16 cellular contexts compared by ENCODE assay signal in the genomic region with DNA sequence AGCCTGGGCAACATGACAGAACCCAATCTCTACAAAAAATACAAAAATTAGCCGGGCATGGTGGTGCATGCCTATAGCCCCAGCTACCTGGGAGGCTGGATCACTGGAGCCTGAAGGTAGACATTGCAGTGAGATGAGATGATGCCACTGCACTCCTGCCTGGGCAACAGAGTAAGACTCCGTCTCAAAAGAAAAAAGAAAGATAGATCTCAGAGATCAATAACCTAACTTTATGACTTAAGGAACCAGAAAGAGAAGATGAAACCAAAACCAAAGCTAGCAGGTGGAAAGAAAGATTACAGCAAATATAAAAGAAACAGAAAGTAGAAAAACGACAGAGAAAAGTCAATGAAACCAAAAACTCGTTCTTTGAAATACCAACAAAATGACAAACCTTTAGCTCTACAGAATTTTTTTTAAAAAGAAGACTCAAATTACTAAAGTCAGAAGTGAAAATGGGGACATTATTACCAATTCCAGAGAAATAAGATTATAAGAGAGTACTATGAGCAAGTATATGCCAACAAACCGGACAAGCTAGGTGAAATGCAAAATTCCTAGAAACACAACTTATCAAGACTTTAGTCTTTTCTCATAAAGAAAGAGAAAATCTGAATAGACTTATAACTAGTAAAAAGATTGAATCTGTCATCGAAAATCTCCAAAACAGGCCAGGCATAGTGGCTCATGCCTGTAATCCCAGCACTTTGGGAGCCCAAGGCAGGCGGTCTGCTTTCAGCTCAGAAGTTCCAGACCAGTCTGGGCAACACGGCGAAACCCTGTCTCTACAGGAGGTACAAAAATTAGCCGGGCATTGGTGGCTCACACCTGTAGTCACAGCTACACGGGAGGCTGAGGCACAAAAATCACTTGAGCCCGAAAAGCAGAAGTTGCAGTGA. TPM values are rescaled to one million over a fixed set of nuclear protein-coding genes. Genes with fewer than 3 reads are reported as not detected.
DNase-seq lines count a peak whose midpoint lies in the region; ATAC-seq, FAIRE-seq and TF ChIP-seq lines count a peak whose summit lies in the region.
"Had no signal": no experiment of that assay in that cellular context is flagged by ENCODE, and none has a peak within 500 bp of the region (broad histone marks: within the 10 kb centered on the region; RNA-seq: fewer than 3 reads in every experiment).

No MANE protein-coding gene starts in this region.

- H3K9ac ChIP-seq in GM23248, result no peak overlapping the region

- intact Hi-C loops in CD8-positive, alpha-beta T cell (cut with DNase I, micrococcal nuclease), result no loop called here
- intact Hi-C loops in activated CD8-positive, alpha-beta T cell treated with anti-CD3 and anti-CD28 coated beads for 36 hours (cut with micrococcal nuclease), result no loop called here

- no peaks in the 10 kb centered on the region for H3K27me3 Mint-ChIP-seq in CD8-positive, alpha-beta T cell (ENCODE audit: low read depth)
- no peaks in the 10 kb centered on the region for H3K27me3 Mint-ChIP-seq in activated CD8-positive, alpha-beta T cell treated with anti-CD3 and anti-CD28 coated beads for 36 hours
- no peaks in the 10 kb centered on the region for H3K27me3 Mint-ChIP-seq in naive thymus-derived CD8-positive, alpha-beta T cell
- H3K27me3 Mint-ChIP-seq: B cell; effector memory CD8-positive, alpha-beta T cell had no signal

- no peak for DNase-seq in CD8-positive, alpha-beta T cell
- no peak for DNase-seq in GM18507 (ENCODE audit: extremely low spot score, insufficient read length, low read depth)
- no peak for DNase-seq in activated CD8-positive, alpha-beta T cell treated with anti-CD3 and anti-CD28 coated beads for 36 hours
- no peak for DNase-seq in naive thymus-derived CD8-positive, alpha-beta T cell
- DNase-seq in NCI-H128 (lab: John Stamatoyannopoulos, UW; ENCODE audit: unreplicated experiment), result no peak
- DNase-seq in GM23248, result no peak
- DNase-seq in Ammon's horn (ENCODE audit: low spot score), result no peak
- DNase-seq: central memory CD4-positive, alpha-beta T cell; effector memory CD8-positive, alpha-beta T cell; NCI-H187 treated with DMSO at 0.1 percent for 48 hours; NCI-H524; spleen; substantia nigra; T1000 had no signal

- H3K79me2 ChIP-seq in GM23248 (ENCODE audit: insufficient read depth), result peaks cover 98% of the 10 kb centered on the region

- no peaks in the 10 kb centered on the region for H3K9me3 ChIP-seq in CD8-positive, alpha-beta T cell (ENCODE audit: low read length)
- no peaks in the 10 kb centered on the region for H3K9me3 ChIP-seq in GM23248 (ENCODE audit: low read depth)
- H3K9me3 ChIP-seq: SJSA1 had no signal

- H4K20me1 ChIP-seq in GM23248 (ENCODE audit: insufficient read depth), result peaks cover 4% of the 10 kb centered on the region; the same call in 1 of the 2 replicates

- in situ Hi-C loops in GM23248 (cut with MboI), result no loop called here

- H3K4me3 Mint-ChIP-seq in CD8-positive, alpha-beta T cell, result no peak overlapping the region
- peak overlapping the region; percentile 54 for H3K4me3 Mint-ChIP-seq in activated CD8-positive, alpha-beta T cell treated with anti-CD3 and anti-CD28 coated beads for 36 hours
- peak overlapping the region in 7 of 10 donors; percentile 0 to 34 (median 19) for H3K4me3 Mint-ChIP-seq in naive thymus-derived CD8-positive, alpha-beta T cell

- CTCF ChIA-PET in CD8-positive, alpha-beta T cell (lab: Charles Lee), result interaction anchor here (1.2 kb wide), 1 partner anchor 58 kb away, joined by 3 read pairs; no protein-coding TSS in a partner anchor
- CTCF ChIA-PET in activated CD8-positive, alpha-beta T cell treated with anti-CD3 and anti-CD28 coated beads for 36 hours (lab: Charles Lee), result interaction anchor here (0.9 to 2.6 kb wide), 5 partner anchors 16 to 136 kb away, joined by 3 to 12 read pairs (median 6); a partner anchor contains a TSS

- peaks cover 53% of the 10 kb centered on the region for H3K4me1 Mint-ChIP-seq in CD8-positive, alpha-beta T cell (ENCODE audit: low read depth)
- peaks cover 58% of the 10 kb centered on the region for H3K4me1 Mint-ChIP-seq in activated CD8-positive, alpha-beta T cell treated with anti-CD3 and anti-CD28 coated beads for 36 hours (ENCODE audit: low read depth)
- H3K4me1 Mint-ChIP-seq in naive thymus-derived CD8-positive, alpha-beta T cell, result peaks cover 29 to 56% (median 49%) of the 10 kb centered on the region in 4 donors

- H3K9me2 ChIP-seq in GM23248 (ENCODE audit: insufficient read depth), result no peaks in the 10 kb centered on the region

- no peak overlapping the region for H2AFZ ChIP-seq in GM23248

- no peak overlapping the region for H3K4me3 ChIP-seq in CD8-positive, alpha-beta T cell (ENCODE audit: low read depth, low read length)
- H3K4me3 ChIP-seq in GM23248, result no peak overlapping the region
- H3K4me3 ChIP-seq: SJSA1, spleen had no signal

- FAIRE-seq in GM18507 (lab: Jason Lieb, UNC), result peak; percentile 71

- peaks cover 6% of the 10 kb centered on the region for H3K9me3 Mint-ChIP-seq in CD8-positive, alpha-beta T cell
- H3K9me3 Mint-ChIP-seq in activated CD8-positive, alpha-beta T cell treated with anti-CD3 and anti-CD28 coated beads for 36 hours, result peaks cover 3% of the 10 kb centered on the region
- H3K9me3 Mint-ChIP-seq in naive thymus-derived CD8-positive, alpha-beta T cell, result peaks cover 0 to 4% (median 0%) of the 10 kb centered on the region in 9 donors
- H3K9me3 Mint-ChIP-seq: effector memory CD8-positive, alpha-beta T cell had no signal

- POLR2A ChIA-PET in CD8-positive, alpha-beta T cell (lab: Charles Lee), result interaction anchor here (0.7 to 1.7 kb wide), 2 partner anchors 11 to 115 kb away, joined by 4 read pairs; no protein-coding TSS in a partner anchor
- POLR2A ChIA-PET in activated CD8-positive, alpha-beta T cell treated with anti-CD3 and anti-CD28 coated beads for 36 hours (lab: Charles Lee), result interaction anchor here (0.6 to 2.2 kb wide), 6 partner anchors 17 to 107 kb away, joined by 3 to 10 read pairs (median 4); a partner anchor contains a TSS
- POLR2A ChIA-PET in naive thymus-derived CD8-positive, alpha-beta T cell (lab: Charles Lee), result no interaction called here

- H3K4me1 ChIP-seq in CD8-positive, alpha-beta T cell (ENCODE audit: insufficient read depth, low read length), result peaks cover 21% of the 10 kb centered on the region
- peaks cover 17% of the 10 kb centered on the region for H3K4me1 ChIP-seq in GM23248 (ENCODE audit: insufficient read depth)
- H3K4me1 ChIP-seq: SJSA1 had no signal

- no peak overlapping the region for H3K4me2 ChIP-seq in GM23248 (ENCODE audit: unreplicated experiment)

- no peak for TF ChIP-seq CTCF in CD8-positive, alpha-beta T cell (IDR thresholded peaks at IDR 0.05)
- TF ChIP-seq CTCF in activated CD8-positive, alpha-beta T cell treated with anti-CD3 and anti-CD28 coated beads for 36 hours (IDR thresholded peaks at IDR 0.05), result no peak

- H3K36me3 Mint-ChIP-seq in CD8-positive, alpha-beta T cell, result peaks cover 48% of the 10 kb centered on the region
- peaks cover 46% of the 10 kb centered on the region for H3K36me3 Mint-ChIP-seq in activated CD8-positive, alpha-beta T cell treated with anti-CD3 and anti-CD28 coated beads for 36 hours (ENCODE audit: low read depth)
- H3K36me3 Mint-ChIP-seq in naive thymus-derived CD8-positive, alpha-beta T cell, result peaks cover 15 to 51% (median 38%) of the 10 kb centered on the region in 3 donors

- no peak overlapping the region for H3K27ac ChIP-seq in CD8-positive, alpha-beta T cell (ENCODE audit: low read depth, low read length)
- H3K27ac ChIP-seq in GM23248, result no peak overlapping the region
- H3K27ac ChIP-seq: SJSA1 had no signal

- peak overlapping the region; percentile 37 for H3K27ac Mint-ChIP-seq in CD8-positive, alpha-beta T cell
- H3K27ac Mint-ChIP-seq in activated CD8-positive, alpha-beta T cell treated with anti-CD3 and anti-CD28 coated beads for 36 hours, result peak overlapping the region; percentile 71
- peak overlapping the region in 6 of 10 donors; percentile 7 to 61 (median 40) for H3K27ac Mint-ChIP-seq in naive thymus-derived CD8-positive, alpha-beta T cell

- H3K27me3 ChIP-seq in CD8-positive, alpha-beta T cell (ENCODE audit: insufficient read depth, low read length), result no peaks in the 10 kb centered on the region
- no peaks in the 10 kb centered on the region for H3K27me3 ChIP-seq in GM23248 (replicated peaks; ENCODE audit: insufficient read depth)
- H3K27me3 ChIP-seq: SJSA1, spleen had no signal

- no peak for ATAC-seq in CD8-positive, alpha-beta T cell
- peak; percentile 67 for ATAC-seq in activated CD8-positive, alpha-beta T cell treated with anti-CD3 and anti-CD28 coated beads for 36 hours
- ATAC-seq in naive thymus-derived CD8-positive, alpha-beta T cell, result no peak
- ATAC-seq: effector memory CD8-positive, alpha-beta T cell had no signal

- peaks cover 15% of the 10 kb centered on the region; the same call in 1 of the 2 replicates for H3F3A ChIP-seq in GM23248 (ENCODE audit: insufficient read depth)

- 89 to 91% methylated on average over 12 of the region's 12 CpGs for WGBS in GM23248 (ENCODE audit: low coverage in 1 of 2, low lambda C conversion rate in 2 of 2, missing lambda C conversion rate in 2 of 2), 2 experiments

- no peaks in the 10 kb centered on the region for H3K36me3 ChIP-seq in CD8-positive, alpha-beta T cell (ENCODE audit: insufficient read depth, low read length)
- no peaks in the 10 kb centered on the region for H3K36me3 ChIP-seq in GM23248 (ENCODE audit: low read depth)
- H3K36me3 ChIP-seq: SJSA1 had no signal

RNA-seq across cellular contexts. Expression of a gene that starts 35.1 kb away (rescaled TPM):
- 10 to 100 TPM; 38.9 to 41.1 TPM for total RNA-seq in CD8-positive, alpha-beta T cell
- 10 to 100 TPM; 54.6 to 55.7 TPM for total RNA-seq in activated CD8-positive, alpha-beta T cell treated with anti-CD3 and anti-CD28 coated beads for 36 hours
- total RNA-seq in naive thymus-derived CD8-positive, alpha-beta T cell, result 10 to 100 TPM; 78.7 to 81.0 TPM
- polyA plus RNA-seq in naive thymus-derived CD8-positive, alpha-beta T cell, result 10 to 100 TPM; 36.7 to 49.6 (median 49.5) TPM
- 47.8 and 50.5 TPM in 2 replicates for total RNA-seq in GM23248 (2014; rRNA removed; shearing (Covaris generic))
- 49.9 and 57.8 TPM in 2 replicates for polyA plus RNA-seq in GM23248 (2016; fragmentation: Nextera tagmentation; extraction: Ambion mirVana)
